In the genomic region with DNA sequence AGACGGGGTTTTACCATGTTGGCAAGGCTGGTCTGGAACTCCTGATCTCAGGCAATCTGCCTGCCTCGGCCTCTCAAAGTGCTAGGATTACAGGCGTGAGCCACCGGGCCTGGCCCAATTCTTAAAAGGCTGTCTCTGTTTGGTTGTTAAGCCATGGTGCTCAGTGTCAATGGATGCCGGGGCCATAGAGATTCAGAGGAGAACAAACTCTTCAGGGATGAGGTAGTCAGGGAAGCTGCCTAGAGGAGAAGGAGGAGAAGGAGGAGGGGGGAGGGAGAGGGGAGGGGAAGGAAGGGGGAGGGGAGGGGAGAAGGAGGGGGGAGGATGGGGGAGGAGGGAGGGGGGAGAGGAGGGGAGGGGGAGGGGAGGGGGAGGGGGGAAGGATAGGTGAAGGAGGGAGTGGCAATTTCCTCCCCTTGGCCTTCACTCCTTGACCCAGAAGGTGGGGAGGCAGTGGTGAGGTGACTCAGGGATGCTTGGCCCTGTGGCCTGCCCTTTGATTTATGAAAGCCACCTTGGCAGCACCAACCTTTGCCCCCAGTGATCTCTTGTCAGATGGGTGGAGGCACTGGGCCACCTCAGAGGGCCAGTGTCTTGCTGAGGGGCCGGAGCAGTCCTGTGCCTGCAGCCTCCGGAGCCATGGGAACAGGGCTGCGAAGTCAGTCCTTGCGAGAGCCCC, we compare ENCODE assay signal across 29 cellular contexts. TPM values are rescaled to one million over a fixed set of nuclear protein-coding genes. Genes with fewer than 3 reads are reported as not detected.
A peak's percentile ranks its signal among the peaks of the same experiment; 100 is the strongest.
DNase-seq lines count a peak whose midpoint lies in the region; FAIRE-seq and TF ChIP-seq lines count a peak whose summit lies in the region.
"Had no signal": no experiment of that assay in that cellular context is flagged by ENCODE, and none has a peak within 500 bp of the region (broad histone marks: within the 10 kb centered on the region; RNA-seq: fewer than 3 reads in every experiment).

C11orf86 (plus strand) TSS at position 581 of the 679 bp plus-strand sequence; CDS start at position 640, 59 bp downstream.

- no peak within 1 kb of the TSS for H4K91ac ChIP-seq in trophoblast cell (ENCODE audit: low read depth, low read length)

- 81% methylated on average over 9 of the region's 9 CpGs for WGBS in hepatocyte (ENCODE audit: low lambda C conversion rate, missing lambda C conversion rate)
- no CpG with 5 or more reads among the region's 9 CpGs for WGBS in trophoblast cell (ENCODE audit: extremely low coverage, insufficient coverage, insufficient read length)

- H4K20me1 ChIP-seq in hepatocyte (ENCODE audit: insufficient read depth, poor library complexity, severe bottlenecking) = no peaks in the 10 kb centered on the region

- no peak within 1 kb of the TSS for H3K27ac Mint-ChIP-seq in activated T-cell treated with anti-CD3 and anti-CD28 coated beads, Interleukin-2, amount 50 U/mL, for 24 hours
- H3K27ac Mint-ChIP-seq: activated CD4-positive, alpha-beta memory T cell treated with anti-CD3 and anti-CD28 coated beads, Interleukin-2, amount 10 ng/mL, durations not matched to agents 7 days and 5 days; activated naive CD4-positive, alpha-beta T cell treated with anti-CD3 and anti-CD28 coated beads for 36 hours; memory B cell; natural killer cell; type B pancreatic cell had no signal

- DNase-seq in H7 = peak; percentile 74
- DNase-seq in RCC 7860 (ENCODE audit: low spot score) = peak; percentile 80
- peak; percentile 42 for DNase-seq in hepatocyte (ENCODE audit: low spot score)
- DNase-seq in trophoblast cell = no peak
- no peak for DNase-seq in activated T-cell treated with anti-CD3 and anti-CD28 coated beads, Interleukin-2, amount 50 U/mL, for 24 hours
- DNase-seq in GM10248 (ENCODE audit: extremely low spot score) = no peak
- DNase-seq in HEK293T (ENCODE audit: extremely low spot score) = no peak
- DNase-seq: activated CD4-positive, alpha-beta memory T cell treated with anti-CD3 and anti-CD28 coated beads, Interleukin-2, amount 10 ng/mL, durations not matched to agents 7 days and 5 days; activated CD4-positive, CD25-positive, alpha-beta regulatory T cell; activated naive CD4-positive, alpha-beta T cell treated with anti-CD3 and anti-CD28 coated beads for 36 hours; AML-193; aorta; COR-L47; effector CD4-positive, alpha-beta T cell; gastrocnemius medialis; KBM-7; natural killer cell; NCI-H1930; NCI-H226; stimulated activated naive CD4-positive, alpha-beta T cell treated with Interleukin-2 at 50 U/mL for 16 hours; T1000 had no signal

- no peaks in the 10 kb centered on the region for H3K79me1 ChIP-seq in trophoblast cell (ENCODE audit: low read length)

- H3K4me3 Mint-ChIP-seq in activated T-cell treated with anti-CD3 and anti-CD28 coated beads, Interleukin-2, amount 50 U/mL, for 24 hours = no peak within 1 kb of the TSS
- H3K4me3 Mint-ChIP-seq: activated CD4-positive, alpha-beta memory T cell treated with anti-CD3 and anti-CD28 coated beads, Interleukin-2, amount 10 ng/mL, durations not matched to agents 7 days and 5 days; activated naive CD4-positive, alpha-beta T cell treated with anti-CD3 and anti-CD28 coated beads for 36 hours; central memory CD8-positive, alpha-beta T cell; memory B cell; natural killer cell; type B pancreatic cell had no signal

- no peak within 1 kb of the TSS for H3K18ac ChIP-seq in trophoblast cell (ENCODE audit: low read length)

- H2BK5ac ChIP-seq in trophoblast cell (ENCODE audit: low read depth, low read length, poor library complexity) = no peak within 1 kb of the TSS

- H3K27me3 ChIP-seq in H7 (ENCODE audit: control insufficient read depth, insufficient read depth, low read length) (no peaks in the 10 kb centered on the region), hepatocyte (no peaks in the 10 kb centered on the region), trophoblast cell (ENCODE audit: insufficient read depth, low read length) (no peaks in the 10 kb centered on the region)
- H3K27me3 ChIP-seq: gastrocnemius medialis had no signal

- H3K36me3 Mint-ChIP-seq in activated T-cell treated with anti-CD3 and anti-CD28 coated beads, Interleukin-2, amount 50 U/mL, for 24 hours (ENCODE audit: low read depth) = no peaks in the 10 kb centered on the region
- H3K36me3 Mint-ChIP-seq: natural killer cell, type B pancreatic cell had no signal

- no peak within 1 kb of the TSS for H3K14ac ChIP-seq in trophoblast cell (ENCODE audit: low read length)

- CTCF ChIA-PET in GM10248 (lab: Yijun Ruan, JAX) (interaction anchor here (0.9 to 2.2 kb wide), 5 partner anchors 9 to 140 kb away, joined by 3 to 16 read pairs (median 4); no protein-coding TSS in a partner anchor), HEK293T (lab: Yijun Ruan, JAX) (interaction anchor here (1.1 to 1.7 kb wide), 3 partner anchors 9 to 123 kb away, joined by 5 to 9 read pairs (median 5); no protein-coding TSS in a partner anchor)

- no peak for FAIRE-seq in RCC 7860 (lab: Jason Lieb, UNC)
- FAIRE-seq: GM18507 had no signal

- no peaks in the 10 kb centered on the region for H3K79me2 ChIP-seq in hepatocyte
- no peaks in the 10 kb centered on the region for H3K79me2 ChIP-seq in trophoblast cell (ENCODE audit: control insufficient read depth, insufficient read depth, low read length, poor library complexity)

- H3K36me3 ChIP-seq in H7 (replicated peaks; ENCODE audit: control insufficient read depth, insufficient read depth, low read length) (no peaks in the 10 kb centered on the region), hepatocyte (replicated peaks; ENCODE audit: insufficient read depth, low read depth) (no peaks in the 10 kb centered on the region), trophoblast cell (ENCODE audit: control insufficient read depth in 1 of 2, insufficient read depth in 2 of 2, low read length in 2 of 2) (no peaks in the 10 kb centered on the region)
- H3K36me3 ChIP-seq: esophagus muscularis mucosa, gastrocnemius medialis had no signal

- no peak within 1 kb of the TSS for H2BK120ac ChIP-seq in trophoblast cell (ENCODE audit: insufficient read depth, low read length, poor library complexity)

- TF ChIP-seq CTCF in hepatocyte (IDR thresholded peaks at IDR 0.05; ENCODE audit: poor library complexity) = no peak
- no peak for TF ChIP-seq CTCF in GM10248 (IDR thresholded peaks at IDR 0.05; ENCODE audit: control extremely low read depth, extremely low read depth, low read depth, missing control alignments)

- no peak within 1 kb of the TSS for H4K12ac ChIP-seq in trophoblast cell (ENCODE audit: low read depth, low read length)

- H3K4me3 ChIP-seq in H7 (ENCODE audit: insufficient read depth, low read depth, low read length) (no peak within 1 kb of the TSS), hepatocyte (no peak within 1 kb of the TSS), trophoblast cell (ENCODE audit: low read depth, low read length) (no peak within 1 kb of the TSS)
- H3K4me3 ChIP-seq: esophagus muscularis mucosa, gastrocnemius medialis had no signal

- H3K27ac ChIP-seq in hepatocyte (peak within 1 kb of the TSS; percentile 16), trophoblast cell (ENCODE audit: low read depth, low read length) (no peak within 1 kb of the TSS)
- H3K27ac ChIP-seq: esophagus muscularis mucosa, gastrocnemius medialis had no signal

- peaks cover 3% of the 10 kb centered on the region for H3K9me3 Mint-ChIP-seq in activated T-cell treated with anti-CD3 and anti-CD28 coated beads, Interleukin-2, amount 50 U/mL, for 24 hours
- H3K9me3 Mint-ChIP-seq: central memory CD8-positive, alpha-beta T cell; type B pancreatic cell had no signal

- peak within 1 kb of the TSS; percentile 44 for H2AK5ac ChIP-seq in trophoblast cell (ENCODE audit: low read length)

- H3K4ac ChIP-seq in trophoblast cell (ENCODE audit: low read depth, low read length) = no peak within 1 kb of the TSS

- no peak within 1 kb of the TSS for H2BK12ac ChIP-seq in trophoblast cell (ENCODE audit: low read length)

- H3K9ac ChIP-seq in trophoblast cell (ENCODE audit: low read length) = no peak within 1 kb of the TSS

- peaks cover 27% of the 10 kb centered on the region for H3K4me1 ChIP-seq in hepatocyte (ENCODE audit: insufficient read depth)
- H3K4me1 ChIP-seq in trophoblast cell (ENCODE audit: control insufficient read depth in 1 of 2, insufficient read depth in 2 of 2, low read length in 2 of 2) = peaks cover 3% of the 10 kb centered on the region in 2 experiments
- H3K4me1 ChIP-seq: gastrocnemius medialis had no signal

- H3K9me2 ChIP-seq in hepatocyte (replicated peaks; ENCODE audit: insufficient read depth) = no peaks in the 10 kb centered on the region

- H2AFZ ChIP-seq in hepatocyte (no peak within 1 kb of the TSS), trophoblast cell (ENCODE audit: insufficient read depth, low read length, poor library complexity) (no peak within 1 kb of the TSS)

- peaks cover 14% of the 10 kb centered on the region for H3K27me3 Mint-ChIP-seq in activated T-cell treated with anti-CD3 and anti-CD28 coated beads, Interleukin-2, amount 50 U/mL, for 24 hours

- POLR2A ChIA-PET in GM10248 (lab: Yijun Ruan, JAX) = interaction anchor here (0.6 kb wide), 1 partner anchor 98 kb away, joined by 5 read pairs; no protein-coding TSS in a partner anchor
- POLR2A ChIA-PET in HEK293T (lab: Yijun Ruan, JAX) = interaction anchor here (1.5 kb wide), 1 partner anchor 131 kb away, joined by 8 read pairs; the partner anchor contains the start of gene RCE1

- peaks cover 14% of the 10 kb centered on the region for H3K4me1 Mint-ChIP-seq in activated T-cell treated with anti-CD3 and anti-CD28 coated beads, Interleukin-2, amount 50 U/mL, for 24 hours (ENCODE audit: low read depth)
- H3K4me1 Mint-ChIP-seq: central memory CD8-positive, alpha-beta T cell; memory B cell; natural killer cell had no signal

- no peak within 1 kb of the TSS for H4K8ac ChIP-seq in trophoblast cell (ENCODE audit: low read depth, low read length)

- H3K4me2 ChIP-seq in hepatocyte (no peak within 1 kb of the TSS), trophoblast cell (ENCODE audit: low read length) (no peak within 1 kb of the TSS)

- H3K9me3 ChIP-seq in hepatocyte (ENCODE audit: low read depth) (no peaks in the 10 kb centered on the region), trophoblast cell (ENCODE audit: insufficient read depth, low read depth, low read length) (peaks cover 3% of the 10 kb centered on the region)
- H3K9me3 ChIP-seq: gastrocnemius medialis had no signal

- no peak within 1 kb of the TSS for H3K23ac ChIP-seq in trophoblast cell (ENCODE audit: low read length)

TF ChIP-seq in HEK293T, 16 proteins besides CTCF, POLR2A, EP300 and RAD21 (continues in another document):
- no peak for TF ChIP-seq SUZ12 (IDR thresholded peaks at IDR 0.05)
- no peak for TF ChIP-seq BHLHE40 (IDR thresholded peaks at IDR 0.05; ENCODE audit: borderline replicate concordance)
- no peak for TF ChIP-seq TARDBP (IDR thresholded peaks at IDR 0.05)
- no peak for TF ChIP-seq SP1 (IDR thresholded peaks at IDR 0.05)
- TF ChIP-seq FOXK2 (IDR thresholded peaks at IDR 0.05) = no peak
- TF ChIP-seq FOXM1 (IDR thresholded peaks at IDR 0.05; ENCODE audit: borderline replicate concordance) = no peak
- no peak for TF ChIP-seq LEF1 (IDR thresholded peaks at IDR 0.05; ENCODE audit: borderline replicate concordance)
- TF ChIP-seq FOXA1 (IDR thresholded peaks at IDR 0.05) = no peak
- TF ChIP-seq ELF4 (IDR thresholded peaks at IDR 0.05) = no peak
- TF ChIP-seq NFRKB (IDR thresholded peaks at IDR 0.05) = no peak

RNA-seq across cellular contexts. Expression of gene C11orf86, which starts in this region (rescaled TPM):
- 0.21 and 0.26 TPM in 2 replicates for total RNA-seq in H7 (2014; rRNA removed; shearing (Covaris generic))
- total RNA-seq in hepatocyte = 1.5 and 3.4 TPM in 2 replicates
- polyA plus RNA-seq in hepatocyte = 0.34 and 2.6 TPM in 2 replicates
- polyA plus RNA-seq in trophoblast cell (2013) = not detected in 2 replicates
- total RNA-seq: activated CD4-positive, alpha-beta memory T cell treated with anti-CD3 and anti-CD28 coated beads, Interleukin-2, amount 10 ng/mL, durations not matched to agents 7 days and 5 days; activated naive CD4-positive, alpha-beta T cell treated with anti-CD3 and anti-CD28 coated beads for 36 hours; aorta; esophagus muscularis mucosa; gastrocnemius medialis; kidney epithelial cell; natural killer cell; posterior vena cava; RPMI7951 had no signal

Comparison
In these comparisons a context has a peak if more than half of its experiments do, and no peak if none do; other contexts are left out.
1. Peak in DNase-seq in H7; RNA of the gene not detected or under 1 TPM.
2. DNase-seq: peak in RCC 7860 (single experiment) and hepatocyte (single experiment); none in trophoblast cell (0 of 2), activated T-cell treated with anti-CD3 and anti-CD28 coated beads, Interleukin-2, amount 50 U/mL, for 24 hours (single experiment), GM10248 (single experiment) and HEK293T (single experiment).